Comparison of ENCODE assay signal across 19 cellular contexts in the genomic region with DNA sequence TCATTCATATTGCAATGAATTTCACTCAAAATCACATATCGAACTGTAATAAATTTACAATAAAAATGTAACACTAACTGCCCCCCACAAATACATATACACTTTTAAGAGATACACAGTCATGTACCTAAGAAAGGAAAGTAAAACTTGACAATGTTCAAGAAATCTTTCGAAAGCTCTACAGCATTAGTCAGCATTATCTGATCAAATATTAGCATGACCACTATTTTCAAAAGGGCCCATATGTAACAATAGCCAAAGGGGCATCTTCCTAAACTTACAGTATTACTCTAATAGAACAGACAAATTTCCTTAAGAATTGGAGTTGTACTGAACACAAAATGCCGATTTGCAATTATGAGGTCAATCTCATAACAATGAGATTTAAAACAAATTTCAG. TPM values are rescaled to one million over a fixed set of nuclear protein-coding genes. Genes with fewer than 3 reads are reported as not detected.
DNase-seq lines count a peak whose midpoint lies in the region; ATAC-seq, FAIRE-seq and TF ChIP-seq lines count a peak whose summit lies in the region.
"Had no signal": no experiment of that assay in that cellular context is flagged by ENCODE, and none has a peak within 500 bp of the region (broad histone marks: within the 10 kb centered on the region; RNA-seq: fewer than 3 reads in every experiment).

No MANE protein-coding gene starts in this region.

- DNase-seq in A549 (ENCODE audit: low read depth in 1 of 2, low spot score in 1 of 2) (no peak), IMR-90 (peak; percentile 39), amniotic epithelial cell (ENCODE audit: low read depth) (peak; percentile 30), fibroblast of pulmonary artery (ENCODE audit: low read depth) (peak; percentile 47), CD1c-positive myeloid dendritic cell (ENCODE audit: extremely low spot score) (no peak), T-helper 9 cell (no peak), H7 (no peak)
- DNase-seq: DMS53, NCI-H1436 treated with DMSO at 0.1 percent for 48 hours, NCI-H2081 treated with DMSO at 0.1 percent for 48 hours, NCI-H748 treated with DMSO at 0.1 percent for 48 hours, SK-N-SH, T-helper 1 cell had no signal

- H2AK5ac ChIP-seq in IMR-90 (ENCODE audit: low read depth, low read length) = no peak overlapping the region

- no peak overlapping the region for H2BK15ac ChIP-seq in IMR-90 (ENCODE audit: low read depth, low read length)

- no peak overlapping the region for H4K5ac ChIP-seq in IMR-90 (ENCODE audit: low read depth, low read length)

- H3K27ac ChIP-seq in A549 = no peak overlapping the region
- no peak overlapping the region for H3K27ac ChIP-seq in IMR-90 (ENCODE audit: insufficient read depth, low read length)
- H3K27ac ChIP-seq: 22Rv1; BLaER1 treated with 17β-estradiol and CSF1 and Interleukin-3, amounts not matched to agents 10 nM and 100 nM had no signal

- in situ Hi-C loops in IMR-90 (cut with MboI; ENCODE audit: low sequenced_read_pairs) = no loop called here

- H3K56ac ChIP-seq in IMR-90 (ENCODE audit: extremely low read depth, insufficient read depth, low read length) = no peak overlapping the region

- H3K79me1 ChIP-seq in IMR-90 (ENCODE audit: low read depth in 1 of 2, low read length in 2 of 2) = peaks cover 10 to 33% of the 10 kb centered on the region in 2 experiments; a peak in 3 of 4 replicates

- dilution Hi-C loops in IMR-90 (cut with HindIII; ENCODE audit: low sequenced_read_pairs, unreplicated experiment) = no loop called here

- no peak for FAIRE-seq in A549 (lab: Jason Lieb, UNC)
- FAIRE-seq: H1 had no signal

- BruUV-seq in IMR-90 (replicated peaks; lab: Mats Ljungman, UMichigan) = no TSS peak

- H4K20me1 ChIP-seq in IMR-90 (ENCODE audit: insufficient read depth, low read length) = peaks cover 16% of the 10 kb centered on the region

- H2BK20ac ChIP-seq in IMR-90 (ENCODE audit: low read depth, low read length) = no peak overlapping the region

- TF ChIP-seq POLR2A in A549 (IDR thresholded peaks at IDR 0.05; ENCODE audit: low read length) (no peak), IMR-90 (IDR thresholded peaks at IDR 0.05; ENCODE audit: low read depth, low read length) (no peak)

- H2BK120ac ChIP-seq in IMR-90 (ENCODE audit: low read depth, low read length) = no peak overlapping the region

- H3K4ac ChIP-seq in IMR-90 (ENCODE audit: low read depth, low read length) = no peak overlapping the region

- H3K14ac ChIP-seq in IMR-90 (replicated peaks; ENCODE audit: low read depth, low read length) = no peak overlapping the region

- H3K9ac ChIP-seq in IMR-90 (ENCODE audit: low read depth, low read length) = no peak overlapping the region
- H3K9ac ChIP-seq: BLaER1 treated with 17β-estradiol and CSF1 and Interleukin-3, amounts not matched to agents 10 nM and 100 nM; SK-N-SH had no signal

- peaks cover 15% of the 10 kb centered on the region for H3K4me1 ChIP-seq in A549
- 0 out of 2 replicates have a peak, but pooled peaks cover 2% of the 10 kb centered on the region for H3K4me1 ChIP-seq in IMR-90 (ENCODE audit: control insufficient read depth, insufficient read depth, low read length)

- no peak overlapping the region for H3K23ac ChIP-seq in IMR-90 (ENCODE audit: low read depth, low read length)

- H4K8ac ChIP-seq in IMR-90 (ENCODE audit: low read depth in 2 of 2, low read length in 2 of 2) = no peak overlapping the region

- WGBS in A549 (ENCODE audit: missing lambda C conversion rate) = 48% methylated on average over 3 of the region's 3 CpGs
- 100% methylated on average over 1 of the region's 3 CpGs; no CpG with 5 or more reads in 1 of the 2 experiments for WGBS in IMR-90 (ENCODE audit: extremely low coverage in 2 of 2, insufficient read length in 1 of 2), 2 experiments

- H3K9me1 ChIP-seq in IMR-90 (ENCODE audit: insufficient read depth, low read length) = no peaks in the 10 kb centered on the region

- H3K27me3 ChIP-seq in IMR-90 (ENCODE audit: control insufficient read depth, insufficient read depth, low read length) (no peaks in the 10 kb centered on the region), H7 (ENCODE audit: control insufficient read depth, insufficient read depth, low read length) (no peaks in the 10 kb centered on the region)
- H3K27me3 ChIP-seq: BLaER1 treated with 17β-estradiol and CSF1 and Interleukin-3, amounts not matched to agents 10 nM and 100 nM had no signal

- H3K4me2 ChIP-seq in A549 = peak overlapping the region; percentile 47
- no peak overlapping the region for H3K4me2 ChIP-seq in IMR-90 (ENCODE audit: low read depth, low read length)
- H3K4me2 ChIP-seq: SK-N-SH had no signal

- POLR2A ChIA-PET in A549 (lab: Yijun Ruan, JAX) = interaction anchor here (0.6 kb wide), 1 partner anchor 1007 kb away, joined by 4 read pairs; no protein-coding TSS in a partner anchor
- POLR2A ChIA-PET in IMR-90 (lab: Charles Lee; ENCODE audit: unreplicated experiment) = no interaction called here

- H2BK5ac ChIP-seq in IMR-90 (ENCODE audit: low read depth, low read length, poor library complexity, severe bottlenecking) = no peak overlapping the region

- H4K91ac ChIP-seq in IMR-90 (ENCODE audit: insufficient read depth, low read depth, low read length) = no peak overlapping the region

- no peak overlapping the region for H2AFZ ChIP-seq in IMR-90 (replicated peaks; ENCODE audit: low read length, poor library complexity)

- no peak for TF ChIP-seq CTCF in A549 (IDR thresholded peaks at IDR 0.05)
- TF ChIP-seq CTCF in IMR-90 (conservative IDR thresholded peaks at IDR 0.05; ENCODE audit: low read depth, low read length) = no peak
- TF ChIP-seq CTCF in fibroblast of pulmonary artery (IDR thresholded peaks at IDR 0.05; ENCODE audit: low read length, missing control alignments) = no peak

- H2AK9ac ChIP-seq in IMR-90 (replicated peaks; ENCODE audit: low read depth, low read length, poor library complexity) = no peak overlapping the region

- intact Hi-C loops in IMR-90 (cut with micrococcal nuclease) = no loop called here

- TF ChIP-seq RAD21 in A549 (conservative IDR thresholded peaks at IDR 0.05 in 1 of 2, IDR thresholded peaks at IDR 0.05 in 1 of 2) = no peak
- no peak for TF ChIP-seq RAD21 in IMR-90 (IDR thresholded peaks at IDR 0.05; ENCODE audit: low read length)

- H3K36me3 ChIP-seq in IMR-90 (ENCODE audit: control insufficient read depth, insufficient read depth, low read length) (no peaks in the 10 kb centered on the region), H7 (replicated peaks; ENCODE audit: control insufficient read depth, insufficient read depth, low read length) (no peaks in the 10 kb centered on the region; the same call in 1 of the 2 replicates)

- no peak for TF ChIP-seq EP300 in A549 (IDR thresholded peaks at IDR 0.05)

- H3K4me3 ChIP-seq in A549 (no peak overlapping the region), IMR-90 (ENCODE audit: insufficient read depth, low read depth, low read length) (no peak overlapping the region), fibroblast of pulmonary artery (replicated peaks; ENCODE audit: low read depth, low read length) (no peak overlapping the region), H7 (ENCODE audit: insufficient read depth, low read depth, low read length) (no peak overlapping the region)
- H3K4me3 ChIP-seq: BLaER1 treated with 17β-estradiol and CSF1 and Interleukin-3, amounts not matched to agents 10 nM and 100 nM had no signal

- CTCF ChIA-PET in A549 (lab: Yijun Ruan, JAX) = interaction anchor here (1.5 to 3.6 kb wide), 2 partner anchors 10 to 390 kb away, joined by 3 to 19 read pairs; no protein-coding TSS in a partner anchor
- CTCF ChIA-PET in IMR-90 (lab: Yijun Ruan, JAX) = interaction anchor here (1.2 kb wide), 1 partner anchor 9 kb away, joined by 3 read pairs; no protein-coding TSS in a partner anchor

- H3K18ac ChIP-seq in IMR-90 (ENCODE audit: low read depth, low read length) = no peak overlapping the region

- ATAC-seq in A549 (no peak), IMR-90 (ENCODE audit: low read depth) (no peak), GM18909 (IDR thresholded peaks at IDR 0.05; ENCODE audit: poor library complexity, unreplicated experiment) (no peak)
- ATAC-seq: Panc1, Right ventricle myocardium inferior had no signal

- H3K9me3 ChIP-seq in A549 = no peaks in the 10 kb centered on the region
- no peaks in the 10 kb centered on the region for H3K9me3 ChIP-seq in IMR-90 (ENCODE audit: control insufficient read depth, insufficient read depth, low read length)
- H3K9me3 ChIP-seq: BLaER1 treated with 17β-estradiol and CSF1 and Interleukin-3, amounts not matched to agents 10 nM and 100 nM; SK-N-SH had no signal

TF ChIP-seq in A549, 52 proteins besides CTCF, POLR2A, EP300 and RAD21:
- TF ChIP-seq GATA3 (IDR thresholded peaks at IDR 0.05; ENCODE audit: borderline replicate concordance) (no peak), MAFK (IDR thresholded peaks at IDR 0.05; ENCODE audit: partially characterized antibody) (peak; percentile 81)
TF ChIP-seq in A549: peak in this region for 1.

TF ChIP-seq in IMR-90, 13 proteins besides CTCF, POLR2A, EP300 and RAD21:
- no peak for TF ChIP-seq NFE2L2 (IDR thresholded peaks at IDR 0.05; ENCODE audit: low read depth, low read length)
- peak; percentile 51 for TF ChIP-seq MAFK (IDR thresholded peaks at IDR 0.05; ENCODE audit: low read depth, low read length)

RNA-seq across cellular contexts. Expression of a gene that starts 51.8 kb away (rescaled TPM):
- polyA plus RNA-seq in A549 (2011; rRNA removed) (15.1 and 19.6 TPM in 2 replicates), A549 (2017; fragmentation: RNase III; extraction: RNeasy Plus Mini Kit Qiagen cat#74134 plus additional on column Dnase treatment) (13.4 to 15.5 TPM (median 14.8 TPM) in 3 replicates), IMR-90 (2012; rRNA removed) (20.2 and 23.4 TPM in 2 replicates)
- polyA plus RNA-seq in A549 (2012; cell fraction: cytosol; rRNA removed) = 12.6 and 15.1 TPM in 2 replicates
- polyA plus RNA-seq in A549 (2012; cell fraction: nucleus; rRNA removed) = 15.1 and 28.4 TPM in 2 replicates
- polyA minus RNA-seq in A549 (2011; rRNA and poly(A)+ RNA removed) = 15.6 and 17.6 TPM in 2 replicates
- 20.1 and 26.9 TPM in 2 replicates for total RNA-seq in IMR-90 (2012; rRNA removed)
- polyA plus RNA-seq in IMR-90 (2012; cell fraction: cytosol; rRNA removed) = 28.5 and 38.9 TPM in 2 replicates
- 32.2 and 66.6 TPM in 2 replicates for polyA plus RNA-seq in IMR-90 (2012; cell fraction: nucleus; rRNA removed; ENCODE audit: low replicate concordance)
- 16.1 and 17.6 TPM in 2 replicates for total RNA-seq in H7 (2014; rRNA removed; shearing (Covaris generic))

Comparison
In these comparisons a context has a peak if more than half of its experiments do, and no peak if none do; other contexts are left out.
1. DNase-seq: peak in IMR-90 (single experiment), amniotic epithelial cell (single experiment) and fibroblast of pulmonary artery (single experiment); none in A549 (0 of 2), CD1c-positive myeloid dendritic cell (single experiment), T-helper 9 cell (single experiment) and H7 (single experiment).